Comparison of ENCODE assay signal across 12 cellular contexts in genomic region chr3:140577911-140578310, GRCh38.
DNase-seq lines count a peak whose midpoint lies in the region.
"Had no signal": no experiment of that assay in that cellular context is flagged by ENCODE, and none has a peak within 500 bp of the region (broad histone marks: within the 10 kb centered on the region; RNA-seq: fewer than 3 reads in every experiment).

No MANE protein-coding gene starts in this region.

- DNase-seq in HT1080 (ENCODE audit: low read depth), result peak; percentile 70
- peak; percentile 51 for DNase-seq in SK-MEL-5 (ENCODE audit: low read depth, low spot score)
- DNase-seq in foreskin melanocyte, result peak; percentile 91
- no peak for DNase-seq in ecto neural progenitor cell (ENCODE audit: low spot score)
- no peak for DNase-seq in germinal center (ENCODE audit: low spot score)
- DNase-seq: AML-193; Caco-2; Calu3; CD4-positive, alpha-beta T cell; CD8-positive, alpha-beta T cell; DMS79 treated with DMSO at 0.1 percent for 48 hours; GF-D8 had no signal

- in situ Hi-C loops in SK-MEL-5 (cut with HindIII; ENCODE audit: low pct_unique_long_range_greater_than_20kb, low sequenced_read_pairs), result no loop called here

Comparison
In these comparisons a context has a peak if more than half of its experiments do, and no peak if none do; other contexts are left out.
1. DNase-seq: peak in HT1080 (single experiment), SK-MEL-5 (single experiment) and foreskin melanocyte (single experiment); none in ecto neural progenitor cell (single experiment) and germinal center (single experiment).